Comparison of ENCODE assay signal across 21 cellular contexts in genomic region chr3:136173939-136174338, GRCh38.
DNase-seq lines count a peak whose midpoint lies in the region; ATAC-seq, FAIRE-seq and TF ChIP-seq lines count a peak whose summit lies in the region.
"Had no signal": no experiment of that assay in that cellular context is flagged by ENCODE, and none has a peak within 500 bp of the region (broad histone marks: within the 10 kb centered on the region; RNA-seq: fewer than 3 reads in every experiment).

No MANE protein-coding gene starts in this region.

- H3K4me1 Mint-ChIP-seq in stimulated activated effector memory CD8-positive, alpha-beta T cell treated with anti-CD3 and anti-CD28 coated beads, Interleukin-12 subunit alpha, Interleukin-12 subunit beta, amount 100 ng/mL, for 72 hours = peaks cover 23% of the 10 kb centered on the region
- H3K4me1 Mint-ChIP-seq in stimulated activated naive CD8-positive, alpha-beta T cell treated with anti-CD3 and anti-CD28 coated beads, Interleukin-15, amount 100 ng/mL, for 72 hours = peaks cover 22% of the 10 kb centered on the region

- H3K27me3 ChIP-seq in SU-DHL-6 (ENCODE audit: low read length) (no peaks in the 10 kb centered on the region), parathyroid adenoma (ENCODE audit: control insufficient read depth, insufficient read depth, low read length) (no peaks in the 10 kb centered on the region)
- H3K27me3 ChIP-seq: MG63, Peyer's patch, SJCRH30 had no signal

- peaks cover 15% of the 10 kb centered on the region for H3K4me1 ChIP-seq in parathyroid adenoma
- H3K4me1 ChIP-seq: SJCRH30 had no signal

- peaks cover 59% of the 10 kb centered on the region for H4K20me1 ChIP-seq in SU-DHL-6 (ENCODE audit: low read depth, low read length)

- peaks cover 100% of the 10 kb centered on the region for H3K79me2 ChIP-seq in SU-DHL-6 (ENCODE audit: insufficient read depth, low read length)
- H3K79me2 ChIP-seq in parathyroid adenoma = peaks cover 76% of the 10 kb centered on the region

- H3K4me3 ChIP-seq in SU-DHL-6 (ENCODE audit: insufficient read depth, low read length, poor library complexity, severe bottlenecking) (no peak overlapping the region), parathyroid adenoma (ENCODE audit: low read depth, low read length) (no peak overlapping the region)
- H3K4me3 ChIP-seq: MG63, Peyer's patch, SJCRH30 had no signal

- H3K27ac Mint-ChIP-seq in stimulated activated effector memory CD8-positive, alpha-beta T cell treated with anti-CD3 and anti-CD28 coated beads, Interleukin-12 subunit alpha, Interleukin-12 subunit beta, amount 100 ng/mL, for 72 hours = no peak overlapping the region
- H3K27ac Mint-ChIP-seq in stimulated activated naive CD8-positive, alpha-beta T cell treated with anti-CD3 and anti-CD28 coated beads, Interleukin-15, amount 100 ng/mL, for 72 hours = no peak overlapping the region

- FAIRE-seq in GM19239 (lab: Jason Lieb, UNC) = peak; percentile 23
- FAIRE-seq in islet of Langerhans (lab: Jason Lieb, UNC) = peak; percentile 43
- FAIRE-seq: A204.1 had no signal

- no peaks in the 10 kb centered on the region for H3K36me3 ChIP-seq in SU-DHL-6 (ENCODE audit: low read length)
- no peaks in the 10 kb centered on the region for H3K36me3 ChIP-seq in parathyroid adenoma (ENCODE audit: control insufficient read depth, insufficient read depth, low read length)
- H3K36me3 ChIP-seq: MG63, Peyer's patch, SJCRH30 had no signal

- H3F3A ChIP-seq in SU-DHL-6 (ENCODE audit: insufficient read depth) = peaks cover 8% of the 10 kb centered on the region

- no peak overlapping the region for H3K4me3 Mint-ChIP-seq in stimulated activated effector memory CD8-positive, alpha-beta T cell treated with anti-CD3 and anti-CD28 coated beads, Interleukin-12 subunit alpha, Interleukin-12 subunit beta, amount 100 ng/mL, for 72 hours
- no peak overlapping the region for H3K4me3 Mint-ChIP-seq in stimulated activated naive CD8-positive, alpha-beta T cell treated with anti-CD3 and anti-CD28 coated beads, Interleukin-15, amount 100 ng/mL, for 72 hours
- H3K4me3 Mint-ChIP-seq: CD14-positive monocyte, H9 had no signal

- DNase-seq in GM19239 (ENCODE audit: insufficient read length, low spot score) (no peak), epidermal melanocyte (ENCODE audit: insufficient read length, low spot score) (no peak)
- no peak for DNase-seq in stimulated activated effector memory CD8-positive, alpha-beta T cell treated with anti-CD3 and anti-CD28 coated beads, Interleukin-12 subunit alpha, Interleukin-12 subunit beta, amount 100 ng/mL, for 72 hours (ENCODE audit: low spot score in 2 of 2)
- DNase-seq in stimulated activated naive CD8-positive, alpha-beta T cell treated with anti-CD3 and anti-CD28 coated beads, Interleukin-15, amount 100 ng/mL, for 72 hours = no peak
- DNase-seq: H9; Kasumi-1; MG63; NCI-H1048; NCI-H1417 treated with DMSO at 0.1 percent for 48 hours; NCI-H187 treated with DMSO at 0.1 percent for 48 hours; NCI-H2107; NCI-H510A; NK-92 treated with Interleukin-12 subunit alpha and Interleukin-12 subunit beta, amount 100 ng/mL, for 24 hours; Peyer's patch; SJCRH30 had no signal

- H3K27ac ChIP-seq in SU-DHL-6 (ENCODE audit: low read depth, low read length) (no peak overlapping the region), parathyroid adenoma (no peak overlapping the region)
- H3K27ac ChIP-seq: Peyer's patch, SJCRH30 had no signal

- H3K4me2 ChIP-seq in SU-DHL-6 (ENCODE audit: low read depth, low read length, poor library complexity, severe bottlenecking) (peak overlapping the region; percentile 1), parathyroid adenoma (ENCODE audit: low read length) (peak overlapping the region; percentile 23)

- no peaks in the 10 kb centered on the region for H3K9me3 Mint-ChIP-seq in stimulated activated effector memory CD8-positive, alpha-beta T cell treated with anti-CD3 and anti-CD28 coated beads, Interleukin-12 subunit alpha, Interleukin-12 subunit beta, amount 100 ng/mL, for 72 hours
- no peaks in the 10 kb centered on the region for H3K9me3 Mint-ChIP-seq in stimulated activated naive CD8-positive, alpha-beta T cell treated with anti-CD3 and anti-CD28 coated beads, Interleukin-15, amount 100 ng/mL, for 72 hours
- H3K9me3 Mint-ChIP-seq: H9 had no signal

- TF ChIP-seq CTCF in SU-DHL-6 (IDR thresholded peaks at IDR 0.05; ENCODE audit: insufficient read depth, low read length, poor library complexity, severe bottlenecking) (no peak), parathyroid adenoma (IDR thresholded peaks at IDR 0.05) (no peak)

- H3K9me3 ChIP-seq in SU-DHL-6 (ENCODE audit: insufficient read depth, low read length) (no peaks in the 10 kb centered on the region), parathyroid adenoma (ENCODE audit: control insufficient read depth, low read length) (no peaks in the 10 kb centered on the region)
- H3K9me3 ChIP-seq: MG63, Peyer's patch, SJCRH30 had no signal

- no peak overlapping the region for H3K9ac ChIP-seq in SU-DHL-6 (ENCODE audit: low read length)
- H3K9ac ChIP-seq in parathyroid adenoma = no peak overlapping the region

- H2AFZ ChIP-seq in SU-DHL-6 (ENCODE audit: low read depth, low read length, severe bottlenecking) (no peak overlapping the region), parathyroid adenoma (no peak overlapping the region)

- no peak for ATAC-seq in stimulated activated effector memory CD8-positive, alpha-beta T cell treated with anti-CD3 and anti-CD28 coated beads, Interleukin-12 subunit alpha, Interleukin-12 subunit beta, amount 100 ng/mL, for 72 hours
- ATAC-seq in GM18519 (IDR thresholded peaks at IDR 0.05; ENCODE audit: low FRiP score, unreplicated experiment) = no peak
- no peak for ATAC-seq in stimulated activated naive CD8-positive, alpha-beta T cell treated with anti-CD3 and anti-CD28 coated beads, Interleukin-15, amount 100 ng/mL, for 72 hours

- no peaks in the 10 kb centered on the region for H3K9me2 ChIP-seq in SU-DHL-6 (replicated peaks; ENCODE audit: insufficient read depth, low read length)

- H3K36me3 Mint-ChIP-seq in stimulated activated effector memory CD8-positive, alpha-beta T cell treated with anti-CD3 and anti-CD28 coated beads, Interleukin-12 subunit alpha, Interleukin-12 subunit beta, amount 100 ng/mL, for 72 hours = no peaks in the 10 kb centered on the region
- H3K36me3 Mint-ChIP-seq: CD14-positive monocyte had no signal

- no peaks in the 10 kb centered on the region for H3K27me3 Mint-ChIP-seq in stimulated activated naive CD8-positive, alpha-beta T cell treated with anti-CD3 and anti-CD28 coated beads, Interleukin-15, amount 100 ng/mL, for 72 hours
